In the genomic region with DNA sequence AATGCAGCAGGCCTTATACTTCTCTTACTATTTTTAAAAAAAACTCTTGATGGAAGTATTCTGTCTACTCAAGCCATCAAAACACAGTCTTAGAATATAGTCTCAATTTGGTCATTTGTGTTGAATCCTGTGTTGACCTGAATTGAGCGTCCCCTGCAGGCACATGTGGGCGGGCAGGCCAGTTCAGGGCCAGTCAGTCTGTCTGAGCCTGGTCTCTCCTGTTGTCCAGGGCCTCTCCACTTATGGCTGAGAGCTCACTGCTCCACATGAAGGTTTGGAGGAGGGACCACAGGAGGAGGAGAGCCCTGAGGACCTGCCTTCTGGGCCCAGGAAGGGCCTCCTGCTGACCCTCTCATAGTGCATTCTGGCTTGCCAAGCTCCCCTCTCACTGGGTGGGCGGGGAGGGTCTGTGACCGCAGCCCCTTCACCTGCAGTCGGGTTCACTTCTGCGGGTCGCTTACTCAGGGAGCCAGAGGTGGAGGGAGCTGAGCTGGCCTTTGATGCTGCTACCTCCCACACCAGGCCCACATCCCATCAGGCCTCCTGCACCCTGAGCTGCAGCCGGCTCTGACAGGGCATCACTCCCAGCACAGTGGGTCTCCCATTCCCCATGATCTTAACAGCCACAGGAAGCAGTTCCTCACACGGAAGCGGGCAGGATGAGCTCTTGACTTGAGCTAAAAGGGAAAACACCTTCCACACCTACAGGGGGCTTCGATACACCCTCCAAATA, we compare ENCODE assay signal across 22 cellular contexts.
"Had no signal": no experiment of that assay in that cellular context is flagged by ENCODE, and none has a peak within 500 bp of the region (broad histone marks: within the 10 kb centered on the region; RNA-seq: fewer than 3 reads in every experiment).

No MANE protein-coding gene starts in this region.

- H3K4me1 ChIP-seq: lower lobe of right lung, testis, upper lobe of right lung had no signal

- H3K4me3 ChIP-seq: gastroesophageal sphincter, heart left ventricle, lower lobe of right lung, sigmoid colon, smooth muscle cell, testis, upper lobe of right lung had no signal

- H3K9me3 Mint-ChIP-seq: activated naive CD8-positive, alpha-beta T cell treated with anti-CD3 and anti-CD28 coated beads, Interleukin-2, amount 50 U/mL, for 24 hours; activated T-helper 1 cell treated with anti-CD3 and anti-CD28 coated beads, Interleukin-12 subunit alpha, Interleukin-12 subunit beta, Interleukin-2, Interleukin-4 antibody, amounts not matched to agents 30 ng/mL and 10 ng/mL and 1 ng/mL, durations not matched to agents 14 hours and 24 hours and 36 hours; T-cell; T-helper 2 cell treated with Interferon-gamma antibody and Interleukin-4, amounts not matched to agents 5 μg/mL and 100 μg/mL, for 36 hours had no signal

- ATAC-seq: activated CD8-positive, alpha-beta T cell treated with anti-CD3 and anti-CD28 coated beads, Interleukin-2, amount 10 ng/mL, durations not matched to agents 7 days and 5 days; activated naive CD8-positive, alpha-beta T cell treated with anti-CD3 and anti-CD28 coated beads, Interleukin-2, amount 50 U/mL, for 24 hours; gastroesophageal sphincter; heart left ventricle; lower lobe of right lung; T-cell; upper lobe of right lung had no signal

- H3K27ac ChIP-seq: lower lobe of right lung, testis, upper lobe of right lung, VCaP had no signal

- H3K27me3 ChIP-seq: gastroesophageal sphincter, sigmoid colon, testis, upper lobe of right lung had no signal

- H3K36me3 Mint-ChIP-seq: naive B cell, T-cell had no signal

- FAIRE-seq: keratinocyte had no signal

- H3K4me3 Mint-ChIP-seq: activated CD8-positive, alpha-beta T cell treated with anti-CD3 and anti-CD28 coated beads, Interleukin-2, amount 10 ng/mL, durations not matched to agents 7 days and 5 days; activated naive CD8-positive, alpha-beta T cell treated with anti-CD3 and anti-CD28 coated beads, Interleukin-2, amount 50 U/mL, for 24 hours; activated T-helper 1 cell treated with anti-CD3 and anti-CD28 coated beads, Interleukin-12 subunit alpha, Interleukin-12 subunit beta, Interleukin-2, Interleukin-4 antibody, amounts not matched to agents 30 ng/mL and 10 ng/mL and 1 ng/mL, durations not matched to agents 14 hours and 24 hours and 36 hours; naive B cell; neural crest cell; T-cell; T-helper 2 cell treated with Interferon-gamma antibody and Interleukin-4, amounts not matched to agents 5 μg/mL and 100 μg/mL, for 36 hours had no signal

- H3K4me1 Mint-ChIP-seq: activated naive CD8-positive, alpha-beta T cell treated with anti-CD3 and anti-CD28 coated beads, Interleukin-2, amount 50 U/mL, for 24 hours; naive B cell; T-cell had no signal

- H3K9me3 ChIP-seq: gastroesophageal sphincter, heart left ventricle, lower lobe of right lung, sigmoid colon, testis, upper lobe of right lung had no signal

- H3K4me2 ChIP-seq: smooth muscle cell had no signal

- DNase-seq: activated CD4-positive, alpha-beta T cell treated with anti-CD3 and anti-CD28 coated beads, Interleukin-2, amount 50 U/mL, for 1 hour; activated CD4-positive, CD25-positive, alpha-beta regulatory T cell treated with anti-CD3 and anti-CD28 coated beads, Interleukin-2, amount 50 U/mL, for 72 hours; activated CD8-positive, alpha-beta T cell treated with anti-CD3 and anti-CD28 coated beads, Interleukin-2, amount 10 ng/mL, durations not matched to agents 7 days and 5 days; activated gamma-delta T cell; activated naive CD4-positive, alpha-beta T cell treated with anti-CD3 and anti-CD28 coated beads, Interleukin-2, amount 50 U/mL, for 16 hours; activated naive CD8-positive, alpha-beta T cell treated with anti-CD3 and anti-CD28 coated beads, Interleukin-2, amount 50 U/mL, for 24 hours; heart left ventricle; lower lobe of right lung; naive B cell; sigmoid colon; stimulated activated CD4-positive, alpha-beta T cell treated with anti-CD3 and anti-CD28 coated beads, Interleukin-15, amount 100 ng/mL, for 24 hours; stimulated activated naive CD4-positive, alpha-beta T cell; T-cell; testis; upper lobe of right lung had no signal

- H3K36me3 ChIP-seq: gastroesophageal sphincter, heart left ventricle, lower lobe of right lung, sigmoid colon, upper lobe of right lung had no signal

- H3K27ac Mint-ChIP-seq: activated CD8-positive, alpha-beta T cell treated with anti-CD3 and anti-CD28 coated beads, Interleukin-2, amount 10 ng/mL, durations not matched to agents 7 days and 5 days; activated naive CD8-positive, alpha-beta T cell treated with anti-CD3 and anti-CD28 coated beads, Interleukin-2, amount 50 U/mL, for 24 hours; activated T-helper 1 cell treated with anti-CD3 and anti-CD28 coated beads, Interleukin-12 subunit alpha, Interleukin-12 subunit beta, Interleukin-2, Interleukin-4 antibody, amounts not matched to agents 30 ng/mL and 10 ng/mL and 1 ng/mL, durations not matched to agents 14 hours and 24 hours and 36 hours; naive B cell; T-cell; T-helper 2 cell treated with Interferon-gamma antibody and Interleukin-4, amounts not matched to agents 5 μg/mL and 100 μg/mL, for 36 hours had no signal
